ENCODE assay signal across 8 cellular contexts in the genomic region with DNA sequence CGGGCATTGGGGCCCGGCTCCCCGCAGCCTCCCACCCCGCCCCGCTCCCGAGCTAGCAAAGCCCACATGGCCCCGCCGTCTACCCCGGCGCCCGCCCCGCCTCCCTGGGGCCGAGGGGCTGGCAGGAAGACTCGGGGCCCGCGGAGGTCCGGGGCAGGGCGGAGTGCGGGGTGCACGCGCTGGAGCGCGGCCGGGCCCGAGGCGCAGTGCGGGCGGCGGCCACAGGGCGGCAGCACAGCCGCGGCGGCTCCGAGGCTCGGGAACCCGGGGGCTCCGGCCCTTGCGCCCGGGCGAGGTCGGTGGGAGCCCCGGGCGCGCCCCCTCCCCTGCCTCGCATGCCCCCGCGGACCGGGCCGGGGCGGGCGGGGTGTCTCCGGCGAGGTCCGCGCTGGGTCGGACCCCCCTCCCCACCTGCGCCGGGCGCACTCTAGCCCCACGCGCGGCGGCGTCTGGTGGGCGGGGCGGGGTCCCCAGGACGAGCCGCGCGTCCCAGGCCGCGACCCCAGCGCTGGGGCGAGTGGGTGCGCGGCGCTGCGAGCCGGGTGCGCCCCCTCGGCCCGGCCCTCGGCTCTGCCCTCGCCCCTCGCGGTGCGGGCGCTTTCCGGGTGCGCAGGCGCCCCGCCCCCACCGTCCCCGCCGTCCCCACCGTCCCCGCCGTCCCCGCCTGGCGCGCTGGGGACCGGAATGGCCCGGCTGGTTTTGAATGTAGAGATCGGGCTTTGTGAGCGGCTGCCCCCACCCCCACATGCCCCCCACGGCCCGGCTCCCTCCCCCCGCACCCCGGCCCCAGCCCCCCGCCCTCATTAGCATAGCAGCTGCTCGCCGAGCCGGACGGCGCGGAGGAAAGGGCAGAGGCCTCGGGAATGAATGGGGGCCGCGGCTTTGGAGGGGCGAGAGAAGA. TPM values are rescaled to one million over a fixed set of nuclear protein-coding genes. Genes with fewer than 3 reads are reported as not detected.
A peak's percentile ranks its signal among the peaks of the same experiment; 100 is the strongest.
DNase-seq lines count a peak whose midpoint lies in the region; ATAC-seq and TF ChIP-seq lines count a peak whose summit lies in the region.

No MANE protein-coding gene starts in this region.

- POLR2A ChIA-PET in AG04450 (lab: Yijun Ruan, JAX) = no interaction called here

- TF ChIP-seq POLR2A in adrenal gland (IDR thresholded peaks at IDR 0.05) = no peak

- no peaks in the 10 kb centered on the region for H3K36me3 ChIP-seq in adrenal gland (replicated peaks in 1 of 2)

- no peak for DNase-seq in AG04450 (ENCODE audit: low read depth, low spot score)
- peak; percentile 55 for DNase-seq in OCI-M1 (lab: John Stamatoyannopoulos, UW)
- peak in 1 of 7 donors; percentile 35 for DNase-seq in adrenal gland
- DNase-seq in stimulated activated CD4-positive, alpha-beta T cell treated with anti-CD3 and anti-CD28 coated beads, Interleukin-2, amount 100 ng/mL, for 48 hours = peak; percentile 50 to 63
- no peak for DNase-seq in NCI-H524 treated with DMSO at 0.1 percent for 48 hours (lab: John Stamatoyannopoulos, UW)

- intact Hi-C loops in adrenal gland (cut with DNase I) = loop anchor here (2.0 to 10.0 kb wide), 3 partner anchors 111 to 229 kb away; no protein-coding TSS in a partner anchor

- H3K27ac ChIP-seq in AG04450 (ENCODE audit: low read depth, low read length) (no peak overlapping the region), adrenal gland (peak overlapping the region in 3 of 5 donors; percentile 10 to 77 (median 63))

- H3K4me3 ChIP-seq in AG04450 (ENCODE audit: low read depth, low read length) = no peak overlapping the region
- peak overlapping the region in 1 of 4 donors; percentile 60 for H3K4me3 ChIP-seq in adrenal gland
- H3K4me3 ChIP-seq in iPS-11a (ENCODE audit: low read depth, low read length) = peak overlapping the region; percentile 20

- CTCF ChIA-PET in AG04450 (lab: Charles Lee) = interaction anchor here (1.1 to 2.0 kb wide), 2 partner anchors 8 to 110 kb away, joined by 3 to 6 read pairs; no protein-coding TSS in a partner anchor

- peaks cover 11% of the 10 kb centered on the region for H3K9me3 ChIP-seq in AG04450 (ENCODE audit: control insufficient read depth, insufficient read depth, low read length)
- no peaks in the 10 kb centered on the region for H3K9me3 ChIP-seq in adrenal gland (replicated peaks in 1 of 3)

- ATAC-seq in GM18502 (IDR thresholded peaks at IDR 0.05; ENCODE audit: poor library complexity, unreplicated experiment) (peak; percentile 61), HG02571 (IDR thresholded peaks at IDR 0.05; ENCODE audit: unreplicated experiment) (no peak)

- 1 to 2% (median 1%) methylated on average over 14 to 119 of the region's 120 CpGs for WGBS in adrenal gland, 4 donors

- H3K4me1 ChIP-seq in adrenal gland (replicated peaks in 1 of 2) = peaks cover 3 to 16% of the 10 kb centered on the region in 2 donors

- TF ChIP-seq CTCF in AG04450 (IDR thresholded peaks at IDR 0.05; ENCODE audit: low read depth, low read length) (0 out of 2 replicates have a peak, but pooled peaks have one; percentile 23), adrenal gland (IDR thresholded peaks at IDR 0.05) (peak in 3 of 6 experiments; percentile 62 to 85 (median 81))

- H3K27me3 ChIP-seq in AG04450 (ENCODE audit: control insufficient read depth, insufficient read depth, low read length) = peaks cover 39% of the 10 kb centered on the region
- H3K27me3 ChIP-seq in adrenal gland = peaks cover 26% of the 10 kb centered on the region

RNA-seq across cellular contexts. Expression of gene NRARP, which starts 6.5 kb away (rescaled TPM):
- polyA plus RNA-seq in AG04450 (2011; rRNA removed) (0.17 and 0.22 TPM in 2 replicates), adrenal gland (1 to 10 TPM in 2 of 3 donors, under 1 TPM in 1; 0.59 to 1.4 (median 1.1) TPM)
- not detected in 2 replicates for polyA minus RNA-seq in AG04450 (2011; rRNA and poly(A)+ RNA removed)
- 10 to 100 TPM in 1 of 8 donors, 1 to 10 TPM in 7; 1.1 to 11.2 (median 3.8) TPM for total RNA-seq in adrenal gland

RNA-seq across cellular contexts. Expression of gene TOR4A, which starts 18.0 kb away (rescaled TPM):
- polyA plus RNA-seq in AG04450 (2011; rRNA removed) (14.1 and 18.7 TPM in 2 replicates), adrenal gland (1 to 10 TPM in 2 of 3 donors, under 1 TPM in 1; 0.49 to 1.4 (median 1.3) TPM)
- 10.9 and 14.8 TPM in 2 replicates for polyA minus RNA-seq in AG04450 (2011; rRNA and poly(A)+ RNA removed)
- 10 to 100 TPM in 5 of 8 donors, 1 to 10 TPM in 3; 6.8 to 21.5 (median 13.8) TPM for total RNA-seq in adrenal gland

RNA-seq across cellular contexts. Expression of gene NELFB, which starts 40.4 kb away (rescaled TPM):
- polyA plus RNA-seq in AG04450 (2011; rRNA removed) (27.1 and 38.7 TPM in 2 replicates), adrenal gland (10 to 100 TPM; 10.9 to 48.3 (median 19.6) TPM)
- polyA minus RNA-seq in AG04450 (2011; rRNA and poly(A)+ RNA removed) = 21.9 and 23.5 TPM in 2 replicates
- total RNA-seq in adrenal gland = 10 to 100 TPM; 28.0 to 56.3 (median 41.1) TPM

RNA-seq across cellular contexts. Expression of gene STPG3, which starts 44.5 kb away (rescaled TPM):
- polyA plus RNA-seq in AG04450 (2011; rRNA removed) (not detected in 2 replicates), adrenal gland (under 1 TPM in 1 of 3 donors, not detected in 2; 0.32 TPM)
- not detected in 2 replicates for polyA minus RNA-seq in AG04450 (2011; rRNA and poly(A)+ RNA removed)
- 1 to 10 TPM in 1 of 8 donors, under 1 TPM in 1, not detected in 6; 0.25 to 3.1 TPM for total RNA-seq in adrenal gland

RNA-seq across cellular contexts. Expression of gene TUBB4B, which starts 54.5 kb away (rescaled TPM):
- polyA plus RNA-seq in AG04450 (2011; rRNA removed) (223 and 262 TPM in 2 replicates), adrenal gland (100 to 1,000 TPM; 105 to 211 (median 200) TPM)
- 180 and 232 TPM in 2 replicates for polyA minus RNA-seq in AG04450 (2011; rRNA and poly(A)+ RNA removed)
- total RNA-seq in adrenal gland = 100 to 1,000 TPM in 6 of 8 donors, 10 to 100 TPM in 2; 69.9 to 362 (median 129) TPM

Comparison
In these comparisons a context has a peak if more than half of its experiments do, and no peak if none do; other contexts are left out.
1. DNase-seq: peak in OCI-M1 (single experiment) and stimulated activated CD4-positive, alpha-beta T cell treated with anti-CD3 and anti-CD28 coated beads, Interleukin-2, amount 100 ng/mL, for 48 hours (2 of 2); none in AG04450 (single experiment) and NCI-H524 treated with DMSO at 0.1 percent for 48 hours (single experiment).